In the genomic region with DNA sequence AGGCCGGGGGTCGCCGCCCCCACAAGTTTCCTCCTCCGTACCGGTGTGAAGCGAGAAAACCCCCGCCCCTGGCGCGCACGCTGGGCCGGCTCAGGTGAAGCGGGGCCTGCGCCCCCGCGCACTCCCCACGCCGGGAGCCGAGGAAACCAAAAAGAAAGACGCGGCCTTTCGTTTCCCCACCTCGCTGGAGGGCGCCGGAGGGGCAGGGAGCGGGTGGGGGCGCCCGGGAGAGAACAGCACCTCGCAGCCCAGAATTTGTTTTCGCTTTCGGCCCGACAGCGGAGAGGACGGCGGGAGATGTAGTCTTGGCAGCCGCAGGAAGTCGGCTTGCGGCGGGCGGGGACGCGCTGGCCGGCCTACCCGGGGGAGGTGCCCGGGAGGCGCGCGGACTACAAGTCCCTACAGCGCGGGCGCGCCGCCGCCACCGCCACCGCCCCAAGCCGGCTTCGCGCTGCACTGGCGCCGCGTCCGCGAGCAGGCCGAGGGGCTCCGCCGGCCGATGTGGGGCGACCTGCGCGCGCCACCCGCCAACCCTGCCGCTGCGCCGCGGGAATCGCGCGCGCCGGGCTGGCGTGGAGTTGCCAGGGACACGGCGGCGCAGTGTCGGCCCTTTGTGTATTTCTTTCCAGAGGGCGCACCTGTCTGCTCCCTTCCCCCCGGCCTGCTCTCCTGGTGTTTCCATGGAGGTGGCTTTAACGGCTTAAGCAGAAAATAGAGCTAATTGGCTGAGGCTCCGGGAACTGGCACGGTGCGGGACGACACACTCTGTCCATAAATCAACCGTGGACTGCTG, we compare ENCODE assay signal across 1 cellular context.
A peak's percentile ranks its signal among the peaks of the same experiment; 100 is the strongest.
TF ChIP-seq lines count a peak whose summit lies in the region.

A gene with protein sequence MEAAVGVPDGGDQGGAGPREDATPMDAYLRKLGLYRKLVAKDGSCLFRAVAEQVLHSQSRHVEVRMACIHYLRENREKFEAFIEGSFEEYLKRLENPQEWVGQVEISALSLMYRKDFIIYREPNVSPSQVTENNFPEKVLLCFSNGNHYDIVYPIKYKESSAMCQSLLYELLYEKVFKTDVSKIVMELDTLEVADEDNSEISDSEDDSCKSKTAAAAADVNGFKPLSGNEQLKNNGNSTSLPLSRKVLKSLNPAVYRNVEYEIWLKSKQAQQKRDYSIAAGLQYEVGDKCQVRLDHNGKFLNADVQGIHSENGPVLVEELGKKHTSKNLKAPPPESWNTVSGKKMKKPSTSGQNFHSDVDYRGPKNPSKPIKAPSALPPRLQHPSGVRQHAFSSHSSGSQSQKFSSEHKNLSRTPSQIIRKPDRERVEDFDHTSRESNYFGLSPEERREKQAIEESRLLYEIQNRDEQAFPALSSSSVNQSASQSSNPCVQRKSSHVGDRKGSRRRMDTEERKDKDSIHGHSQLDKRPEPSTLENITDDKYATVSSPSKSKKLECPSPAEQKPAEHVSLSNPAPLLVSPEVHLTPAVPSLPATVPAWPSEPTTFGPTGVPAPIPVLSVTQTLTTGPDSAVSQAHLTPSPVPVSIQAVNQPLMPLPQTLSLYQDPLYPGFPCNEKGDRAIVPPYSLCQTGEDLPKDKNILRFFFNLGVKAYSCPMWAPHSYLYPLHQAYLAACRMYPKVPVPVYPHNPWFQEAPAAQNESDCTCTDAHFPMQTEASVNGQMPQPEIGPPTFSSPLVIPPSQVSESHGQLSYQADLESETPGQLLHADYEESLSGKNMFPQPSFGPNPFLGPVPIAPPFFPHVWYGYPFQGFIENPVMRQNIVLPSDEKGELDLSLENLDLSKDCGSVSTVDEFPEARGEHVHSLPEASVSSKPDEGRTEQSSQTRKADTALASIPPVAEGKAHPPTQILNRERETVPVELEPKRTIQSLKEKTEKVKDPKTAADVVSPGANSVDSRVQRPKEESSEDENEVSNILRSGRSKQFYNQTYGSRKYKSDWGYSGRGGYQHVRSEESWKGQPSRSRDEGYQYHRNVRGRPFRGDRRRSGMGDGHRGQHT (minus strand): TSS at position 292 of the 793 bp plus-strand sequence. CDS start 616 bp downstream, outside the sequence.

TF ChIP-seq in K562, 482 proteins besides CTCF, POLR2A, EP300 and RAD21 (continued from another document and continues in another):
- TF ChIP-seq CREBBP (IDR thresholded peaks at IDR 0.05; ENCODE audit: low read depth, low read length) = no peak
- TF ChIP-seq, protein P1, sequence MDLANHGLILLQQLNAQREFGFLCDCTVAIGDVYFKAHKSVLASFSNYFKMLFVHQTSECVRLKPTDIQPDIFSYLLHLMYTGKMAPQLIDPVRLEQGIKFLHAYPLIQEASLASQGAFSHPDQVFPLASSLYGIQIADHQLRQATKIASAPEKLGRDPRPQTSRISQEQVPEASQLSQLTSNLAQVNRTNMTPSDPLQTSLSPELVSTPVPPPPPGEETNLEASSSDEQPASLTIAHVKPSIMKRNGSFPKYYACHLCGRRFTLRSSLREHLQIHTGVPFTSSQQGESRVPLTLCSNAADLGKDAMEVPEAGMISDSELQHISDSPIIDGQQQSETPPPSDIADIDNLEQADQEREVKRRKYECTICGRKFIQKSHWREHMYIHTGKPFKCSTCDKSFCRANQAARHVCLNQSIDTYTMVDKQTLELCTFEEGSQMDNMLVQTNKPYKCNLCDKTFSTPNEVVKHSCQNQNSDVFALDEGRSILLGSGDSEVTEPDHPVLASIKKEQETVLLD (IDR thresholded peaks at IDR 0.05) = 0 out of 2 replicates have a peak, but pooled peaks have one; percentile 24
- TF ChIP-seq, protein P2, sequence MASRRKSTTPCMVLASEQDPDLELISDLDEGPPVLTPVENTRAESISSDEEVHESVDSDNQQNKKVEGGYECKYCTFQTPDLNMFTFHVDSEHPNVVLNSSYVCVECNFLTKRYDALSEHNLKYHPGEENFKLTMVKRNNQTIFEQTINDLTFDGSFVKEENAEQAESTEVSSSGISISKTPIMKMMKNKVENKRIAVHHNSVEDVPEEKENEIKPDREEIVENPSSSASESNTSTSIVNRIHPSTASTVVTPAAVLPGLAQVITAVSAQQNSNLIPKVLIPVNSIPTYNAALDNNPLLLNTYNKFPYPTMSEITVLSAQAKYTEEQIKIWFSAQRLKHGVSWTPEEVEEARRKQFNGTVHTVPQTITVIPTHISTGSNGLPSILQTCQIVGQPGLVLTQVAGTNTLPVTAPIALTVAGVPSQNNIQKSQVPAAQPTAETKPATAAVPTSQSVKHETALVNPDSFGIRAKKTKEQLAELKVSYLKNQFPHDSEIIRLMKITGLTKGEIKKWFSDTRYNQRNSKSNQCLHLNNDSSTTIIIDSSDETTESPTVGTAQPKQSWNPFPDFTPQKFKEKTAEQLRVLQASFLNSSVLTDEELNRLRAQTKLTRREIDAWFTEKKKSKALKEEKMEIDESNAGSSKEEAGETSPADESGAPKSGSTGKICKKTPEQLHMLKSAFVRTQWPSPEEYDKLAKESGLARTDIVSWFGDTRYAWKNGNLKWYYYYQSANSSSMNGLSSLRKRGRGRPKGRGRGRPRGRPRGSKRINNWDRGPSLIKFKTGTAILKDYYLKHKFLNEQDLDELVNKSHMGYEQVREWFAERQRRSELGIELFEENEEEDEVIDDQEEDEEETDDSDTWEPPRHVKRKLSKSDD (conservative IDR thresholded peaks at IDR 0.05; ENCODE audit: low read length) = no peak
- peak; percentile 19; the same call in 1 of the 2 replicates for TF ChIP-seq ZSCAN29 (IDR thresholded peaks at IDR 0.05)
- TF ChIP-seq XRCC3 (IDR thresholded peaks at IDR 0.05) = no peak
- no peak for TF ChIP-seq RHOXF2B (CRISPR knock-in tag; conservative IDR thresholded peaks at IDR 0.05)
- TF ChIP-seq ZNF644 (tag; IDR thresholded peaks at IDR 0.05; ENCODE audit: low read depth) = 0 out of 2 replicates have a peak, but pooled peaks have one; percentile 60
- TF ChIP-seq POLR2AphosphoS2 (IDR thresholded peaks at IDR 0.05; ENCODE audit: low read length) = no peak
- TF ChIP-seq, protein P3, sequence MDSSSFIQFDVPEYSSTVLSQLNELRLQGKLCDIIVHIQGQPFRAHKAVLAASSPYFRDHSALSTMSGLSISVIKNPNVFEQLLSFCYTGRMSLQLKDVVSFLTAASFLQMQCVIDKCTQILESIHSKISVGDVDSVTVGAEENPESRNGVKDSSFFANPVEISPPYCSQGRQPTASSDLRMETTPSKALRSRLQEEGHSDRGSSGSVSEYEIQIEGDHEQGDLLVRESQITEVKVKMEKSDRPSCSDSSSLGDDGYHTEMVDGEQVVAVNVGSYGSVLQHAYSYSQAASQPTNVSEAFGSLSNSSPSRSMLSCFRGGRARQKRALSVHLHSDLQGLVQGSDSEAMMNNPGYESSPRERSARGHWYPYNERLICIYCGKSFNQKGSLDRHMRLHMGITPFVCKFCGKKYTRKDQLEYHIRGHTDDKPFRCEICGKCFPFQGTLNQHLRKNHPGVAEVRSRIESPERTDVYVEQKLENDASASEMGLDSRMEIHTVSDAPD (CRISPR knock-in tag; IDR thresholded peaks at IDR 0.05) = no peak
- TF ChIP-seq XRCC5 (IDR thresholded peaks at IDR 0.05; ENCODE audit: low read depth, low read length) = 0 out of 2 replicates have a peak, but pooled peaks have one; percentile 51
- no peak for TF ChIP-seq KLF6 (CRISPR knock-in tag; IDR thresholded peaks at IDR 0.05; ENCODE audit: borderline replicate concordance)
- TF ChIP-seq TAL1 (IDR thresholded peaks at IDR 0.05) = no peak
- no peak for TF ChIP-seq ZNF165 (CRISPR knock-in tag; IDR thresholded peaks at IDR 0.05; ENCODE audit: borderline replicate concordance)
- TF ChIP-seq, protein P4, sequence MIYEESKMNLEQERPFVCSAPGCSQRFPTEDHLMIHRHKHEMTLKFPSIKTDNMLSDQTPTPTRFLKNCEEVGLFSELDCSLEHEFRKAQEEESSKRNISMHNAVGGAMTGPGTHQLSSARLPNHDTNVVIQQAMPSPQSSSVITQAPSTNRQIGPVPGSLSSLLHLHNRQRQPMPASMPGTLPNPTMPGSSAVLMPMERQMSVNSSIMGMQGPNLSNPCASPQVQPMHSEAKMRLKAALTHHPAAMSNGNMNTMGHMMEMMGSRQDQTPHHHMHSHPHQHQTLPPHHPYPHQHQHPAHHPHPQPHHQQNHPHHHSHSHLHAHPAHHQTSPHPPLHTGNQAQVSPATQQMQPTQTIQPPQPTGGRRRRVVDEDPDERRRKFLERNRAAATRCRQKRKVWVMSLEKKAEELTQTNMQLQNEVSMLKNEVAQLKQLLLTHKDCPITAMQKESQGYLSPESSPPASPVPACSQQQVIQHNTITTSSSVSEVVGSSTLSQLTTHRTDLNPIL (CRISPR knock-in tag; IDR thresholded peaks at IDR 0.05) = no peak
- TF ChIP-seq, protein P5, sequence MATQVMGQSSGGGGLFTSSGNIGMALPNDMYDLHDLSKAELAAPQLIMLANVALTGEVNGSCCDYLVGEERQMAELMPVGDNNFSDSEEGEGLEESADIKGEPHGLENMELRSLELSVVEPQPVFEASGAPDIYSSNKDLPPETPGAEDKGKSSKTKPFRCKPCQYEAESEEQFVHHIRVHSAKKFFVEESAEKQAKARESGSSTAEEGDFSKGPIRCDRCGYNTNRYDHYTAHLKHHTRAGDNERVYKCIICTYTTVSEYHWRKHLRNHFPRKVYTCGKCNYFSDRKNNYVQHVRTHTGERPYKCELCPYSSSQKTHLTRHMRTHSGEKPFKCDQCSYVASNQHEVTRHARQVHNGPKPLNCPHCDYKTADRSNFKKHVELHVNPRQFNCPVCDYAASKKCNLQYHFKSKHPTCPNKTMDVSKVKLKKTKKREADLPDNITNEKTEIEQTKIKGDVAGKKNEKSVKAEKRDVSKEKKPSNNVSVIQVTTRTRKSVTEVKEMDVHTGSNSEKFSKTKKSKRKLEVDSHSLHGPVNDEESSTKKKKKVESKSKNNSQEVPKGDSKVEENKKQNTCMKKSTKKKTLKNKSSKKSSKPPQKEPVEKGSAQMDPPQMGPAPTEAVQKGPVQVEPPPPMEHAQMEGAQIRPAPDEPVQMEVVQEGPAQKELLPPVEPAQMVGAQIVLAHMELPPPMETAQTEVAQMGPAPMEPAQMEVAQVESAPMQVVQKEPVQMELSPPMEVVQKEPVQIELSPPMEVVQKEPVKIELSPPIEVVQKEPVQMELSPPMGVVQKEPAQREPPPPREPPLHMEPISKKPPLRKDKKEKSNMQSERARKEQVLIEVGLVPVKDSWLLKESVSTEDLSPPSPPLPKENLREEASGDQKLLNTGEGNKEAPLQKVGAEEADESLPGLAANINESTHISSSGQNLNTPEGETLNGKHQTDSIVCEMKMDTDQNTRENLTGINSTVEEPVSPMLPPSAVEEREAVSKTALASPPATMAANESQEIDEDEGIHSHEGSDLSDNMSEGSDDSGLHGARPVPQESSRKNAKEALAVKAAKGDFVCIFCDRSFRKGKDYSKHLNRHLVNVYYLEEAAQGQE (CRISPR knock-in tag; IDR thresholded peaks at IDR 0.05; ENCODE audit: low read depth) = no peak
- no peak for TF ChIP-seq PHTF2 (CRISPR knock-in tag; IDR thresholded peaks at IDR 0.05)
- no peak for TF ChIP-seq KDM4B (IDR thresholded peaks at IDR 0.05; ENCODE audit: borderline replicate concordance in 2 of 2, low read depth in 1 of 2)
- no peak for TF ChIP-seq TEAD4 (IDR thresholded peaks at IDR 0.05; ENCODE audit: low read length)
- no peak for TF ChIP-seq TEAD4 (CRISPR knock-in tag; IDR thresholded peaks at IDR 0.05; ENCODE audit: borderline replicate concordance)
- TF ChIP-seq, protein P6, sequence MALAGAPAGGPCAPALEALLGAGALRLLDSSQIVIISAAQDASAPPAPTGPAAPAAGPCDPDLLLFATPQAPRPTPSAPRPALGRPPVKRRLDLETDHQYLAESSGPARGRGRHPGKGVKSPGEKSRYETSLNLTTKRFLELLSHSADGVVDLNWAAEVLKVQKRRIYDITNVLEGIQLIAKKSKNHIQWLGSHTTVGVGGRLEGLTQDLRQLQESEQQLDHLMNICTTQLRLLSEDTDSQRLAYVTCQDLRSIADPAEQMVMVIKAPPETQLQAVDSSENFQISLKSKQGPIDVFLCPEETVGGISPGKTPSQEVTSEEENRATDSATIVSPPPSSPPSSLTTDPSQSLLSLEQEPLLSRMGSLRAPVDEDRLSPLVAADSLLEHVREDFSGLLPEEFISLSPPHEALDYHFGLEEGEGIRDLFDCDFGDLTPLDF (CRISPR knock-in tag; IDR thresholded peaks at IDR 0.05) = peak; percentile 79; the same call in 1 of the 2 replicates
- no peak for TF ChIP-seq ZNF232 (CRISPR knock-in tag; IDR thresholded peaks at IDR 0.05)
- TF ChIP-seq LARP7 (IDR thresholded peaks at IDR 0.05) = no peak
- no peak for TF ChIP-seq ZNF436 (CRISPR knock-in tag; IDR thresholded peaks at IDR 0.05)
- TF ChIP-seq MAFG (tag; conservative IDR thresholded peaks at IDR 0.05) = no peak
- TF ChIP-seq ESRRB (CRISPR knock-in tag; IDR thresholded peaks at IDR 0.05; ENCODE audit: borderline replicate concordance) = no peak
- TF ChIP-seq ZNF24 (IDR thresholded peaks at IDR 0.05) = 0 out of 2 replicates have a peak, but pooled peaks have one; percentile 40
- no peak for TF ChIP-seq ZKSCAN3 (CRISPR knock-in tag; IDR thresholded peaks at IDR 0.05)
- no peak for TF ChIP-seq RBM25 (IDR thresholded peaks at IDR 0.05; ENCODE audit: low read depth, low read length, severe bottlenecking)
- no peak for TF ChIP-seq SP2 (IDR thresholded peaks at IDR 0.05; ENCODE audit: extremely low read depth, low read depth, low read length, poor library complexity, severe bottlenecking)
- no peak for TF ChIP-seq ZNF282 (CRISPR knock-in tag; IDR thresholded peaks at IDR 0.05)
- TF ChIP-seq ZNF408 (CRISPR knock-in tag; IDR thresholded peaks at IDR 0.05; ENCODE audit: low read depth) = no peak
- no peak for TF ChIP-seq KDM1A (IDR thresholded peaks at IDR 0.05)
- no peak for TF ChIP-seq PHB2 (IDR thresholded peaks at IDR 0.05; ENCODE audit: low read depth)
- TF ChIP-seq, protein P7, sequence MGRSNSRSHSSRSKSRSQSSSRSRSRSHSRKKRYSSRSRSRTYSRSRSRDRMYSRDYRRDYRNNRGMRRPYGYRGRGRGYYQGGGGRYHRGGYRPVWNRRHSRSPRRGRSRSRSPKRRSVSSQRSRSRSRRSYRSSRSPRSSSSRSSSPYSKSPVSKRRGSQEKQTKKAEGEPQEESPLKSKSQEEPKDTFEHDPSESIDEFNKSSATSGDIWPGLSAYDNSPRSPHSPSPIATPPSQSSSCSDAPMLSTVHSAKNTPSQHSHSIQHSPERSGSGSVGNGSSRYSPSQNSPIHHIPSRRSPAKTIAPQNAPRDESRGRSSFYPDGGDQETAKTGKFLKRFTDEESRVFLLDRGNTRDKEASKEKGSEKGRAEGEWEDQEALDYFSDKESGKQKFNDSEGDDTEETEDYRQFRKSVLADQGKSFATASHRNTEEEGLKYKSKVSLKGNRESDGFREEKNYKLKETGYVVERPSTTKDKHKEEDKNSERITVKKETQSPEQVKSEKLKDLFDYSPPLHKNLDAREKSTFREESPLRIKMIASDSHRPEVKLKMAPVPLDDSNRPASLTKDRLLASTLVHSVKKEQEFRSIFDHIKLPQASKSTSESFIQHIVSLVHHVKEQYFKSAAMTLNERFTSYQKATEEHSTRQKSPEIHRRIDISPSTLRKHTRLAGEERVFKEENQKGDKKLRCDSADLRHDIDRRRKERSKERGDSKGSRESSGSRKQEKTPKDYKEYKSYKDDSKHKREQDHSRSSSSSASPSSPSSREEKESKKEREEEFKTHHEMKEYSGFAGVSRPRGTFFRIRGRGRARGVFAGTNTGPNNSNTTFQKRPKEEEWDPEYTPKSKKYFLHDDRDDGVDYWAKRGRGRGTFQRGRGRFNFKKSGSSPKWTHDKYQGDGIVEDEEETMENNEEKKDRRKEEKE (IDR thresholded peaks at IDR 0.05; ENCODE audit: borderline replicate concordance in 1 of 2, control insufficient read depth in 1 of 2, low read depth in 2 of 2, low read length in 1 of 2) = no peak
- TF ChIP-seq ETV5 (CRISPR knock-in tag; IDR thresholded peaks at IDR 0.05; ENCODE audit: low read depth) = no peak
- TF ChIP-seq HDAC1 (IDR thresholded peaks at IDR 0.05) = peak in 1 of 2 experiments; percentile 22; a peak in 1 of 4 replicates
